ENCODE assay signal across 9 cellular contexts in the genomic region with DNA sequence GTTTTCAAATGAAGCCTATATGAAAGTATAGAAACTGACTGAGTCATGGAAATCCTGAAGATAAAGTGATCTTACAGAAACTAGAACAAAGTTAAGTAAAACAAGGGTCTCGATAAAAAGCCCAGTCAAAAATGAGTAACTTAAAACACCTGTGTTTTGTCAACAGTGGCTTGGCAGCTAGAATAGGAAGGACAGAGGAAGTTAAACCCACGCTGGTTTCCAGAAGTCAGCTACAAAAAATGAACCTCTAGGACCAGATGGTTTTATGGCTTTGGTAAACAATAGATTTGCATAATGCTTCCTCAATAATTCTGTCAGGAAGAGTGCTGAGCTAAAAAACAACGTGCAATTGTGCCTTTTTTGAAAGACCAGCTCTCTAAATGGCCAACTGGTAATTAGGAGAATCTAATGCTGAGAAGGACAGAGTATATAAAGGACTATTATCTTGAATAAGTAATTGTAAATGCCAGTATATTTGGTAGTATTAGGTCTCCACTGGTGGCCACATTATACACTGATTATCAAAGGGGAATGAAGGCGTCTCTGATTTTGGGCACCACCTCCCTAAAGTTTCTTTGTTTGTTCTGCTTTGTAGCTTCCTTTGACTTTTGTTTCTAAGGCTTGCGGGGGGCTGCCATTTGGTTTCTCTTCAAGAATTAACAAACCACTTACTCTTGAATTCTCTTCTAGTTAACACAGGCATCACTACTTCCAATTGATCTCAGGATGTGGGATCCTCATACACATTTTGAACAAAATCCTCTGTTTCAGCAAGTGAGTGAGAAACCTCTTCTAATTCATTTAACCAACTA.
DNase-seq lines count a peak whose midpoint lies in the region; ATAC-seq, FAIRE-seq and TF ChIP-seq lines count a peak whose summit lies in the region.
"Had no signal": no experiment of that assay in that cellular context is flagged by ENCODE, and none has a peak within 500 bp of the region (broad histone marks: within the 10 kb centered on the region; RNA-seq: fewer than 3 reads in every experiment).

No MANE protein-coding gene starts in this region.

- no peaks in the 10 kb centered on the region for H3K9me3 ChIP-seq in pancreas

- intact Hi-C loops in pancreas (cut with DNase I): no loop called here

- H3K27me3 ChIP-seq in pancreas: no peaks in the 10 kb centered on the region

- 20 to 22% methylated on average over 5 of the region's 5 CpGs for WGBS in pancreas, 2 donors

- no peaks in the 10 kb centered on the region for H3K36me3 ChIP-seq in pancreas

- H3K4me3 Mint-ChIP-seq in T-helper 2 cell treated with Interferon-gamma antibody and Interleukin-4, amounts not matched to agents 5 μg/mL and 100 μg/mL, for 36 hours: peak overlapping the region; percentile 49

- no peak for TF ChIP-seq CTCF in GM12864 (IDR thresholded peaks at IDR 0.05; ENCODE audit: low read depth, low read length, missing control alignments)
- TF ChIP-seq CTCF in pancreas (IDR thresholded peaks at IDR 0.05): no peak

- H3K27me3 Mint-ChIP-seq in T-helper 2 cell treated with Interferon-gamma antibody and Interleukin-4, amounts not matched to agents 5 μg/mL and 100 μg/mL, for 36 hours (ENCODE audit: low read depth): peaks cover 35% of the 10 kb centered on the region

- H3K4me1 Mint-ChIP-seq in T-helper 2 cell treated with Interferon-gamma antibody and Interleukin-4, amounts not matched to agents 5 μg/mL and 100 μg/mL, for 36 hours (ENCODE audit: low read depth): peaks cover 43% of the 10 kb centered on the region

- DNase-seq in GM12864 (ENCODE audit: low read depth) (peak; percentile 72), pancreas (peak in 1 of 6 donors; percentile 15), occipital lobe (lab: John Stamatoyannopoulos, UW) (no peak), superior temporal gyrus (ENCODE audit: extremely low spot score) (no peak)
- DNase-seq in T-helper 2 cell treated with Interferon-gamma antibody and Interleukin-4, amounts not matched to agents 5 μg/mL and 100 μg/mL, for 36 hours (ENCODE audit: low spot score): peak; percentile 38
- no peak for DNase-seq in central memory CD4-positive, alpha-beta T cell

- FAIRE-seq in pancreas (lab: Jason Lieb, UNC): peak; percentile 39
- FAIRE-seq: keratinocyte had no signal

- H3K36me3 Mint-ChIP-seq in T-helper 2 cell treated with Interferon-gamma antibody and Interleukin-4, amounts not matched to agents 5 μg/mL and 100 μg/mL, for 36 hours (ENCODE audit: low read depth): peaks cover 3% of the 10 kb centered on the region

- H3K9me3 Mint-ChIP-seq in T-helper 2 cell treated with Interferon-gamma antibody and Interleukin-4, amounts not matched to agents 5 μg/mL and 100 μg/mL, for 36 hours: no peaks in the 10 kb centered on the region

- H3K4me1 ChIP-seq in pancreas: peaks cover 0 to 14% (median 0%) of the 10 kb centered on the region in 3 donors

- peak; percentile 68 for ATAC-seq in GM19452 (IDR thresholded peaks at IDR 0.05; ENCODE audit: unreplicated experiment)
- ATAC-seq in HG03439 (IDR thresholded peaks at IDR 0.05; ENCODE audit: unreplicated experiment): peak; percentile 84
- peak; percentile 64 to 93 (median 86) for ATAC-seq in pancreas

- H3K4me3 ChIP-seq in GM12864 (ENCODE audit: low read depth, low read length) (no peak overlapping the region), pancreas (no peak overlapping the region)

- no peak overlapping the region for H3K27ac Mint-ChIP-seq in T-helper 2 cell treated with Interferon-gamma antibody and Interleukin-4, amounts not matched to agents 5 μg/mL and 100 μg/mL, for 36 hours

- peak overlapping the region in 1 of 4 donors; percentile 1 for H3K27ac ChIP-seq in pancreas

Comparison
In these comparisons a context has a peak if more than half of its experiments do, and no peak if none do; other contexts are left out.
1. DNase-seq: peak in GM12864 (single experiment) and T-helper 2 cell treated with Interferon-gamma antibody and Interleukin-4, amounts not matched to agents 5 μg/mL and 100 μg/mL, for 36 hours (single experiment); none in central memory CD4-positive, alpha-beta T cell (single experiment), occipital lobe (single experiment) and superior temporal gyrus (single experiment).
2. Peak in every context shown above with its lines, with median percentiles within 50 percentile points of each other: ATAC-seq.